22 cellular contexts compared by ENCODE assay signal in the genomic region with DNA sequence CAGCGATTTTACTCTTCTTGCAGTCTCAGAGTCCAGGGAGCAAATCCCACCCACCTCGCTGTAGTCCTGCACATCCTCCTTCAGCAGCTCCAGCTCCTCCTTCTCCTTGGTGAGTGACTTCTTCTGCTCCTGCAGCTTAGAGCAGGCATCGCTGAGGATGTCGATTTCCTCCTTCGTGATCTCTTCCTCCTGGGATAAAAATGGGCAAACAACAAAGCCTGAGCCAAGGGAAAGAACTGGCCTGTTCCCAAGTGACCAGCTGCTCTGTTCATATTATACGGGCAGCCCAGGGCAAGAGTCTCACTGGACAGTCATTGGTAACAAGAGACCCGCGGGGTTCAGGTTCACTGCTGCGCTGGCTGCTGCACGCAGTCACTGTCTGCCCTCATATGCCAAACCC. TPM values are rescaled to one million over a fixed set of nuclear protein-coding genes. Genes with fewer than 3 reads are reported as not detected.
A peak's percentile ranks its signal among the peaks of the same experiment; 100 is the strongest.
DNase-seq lines count a peak whose midpoint lies in the region; ATAC-seq, FAIRE-seq and TF ChIP-seq lines count a peak whose summit lies in the region.
"Had no signal": no experiment of that assay in that cellular context is flagged by ENCODE, and none has a peak within 500 bp of the region (broad histone marks: within the 10 kb centered on the region; RNA-seq: fewer than 3 reads in every experiment).

No MANE protein-coding gene starts in this region.

- no peak for TF ChIP-seq POLR2A in right lobe of liver (IDR thresholded peaks at IDR 0.05)
- TF ChIP-seq POLR2A in HepG2 (IDR thresholded peaks at IDR 0.05; ENCODE audit: insufficient read depth in 1 of 2, low read depth in 2 of 2, low read length in 2 of 2) = no peak

- H3K27ac Mint-ChIP-seq in neural crest cell (ENCODE audit: unreplicated experiment) (peak overlapping the region; percentile 69), mesothelial cell of epicardium (no peak overlapping the region)

- H3K4me1 ChIP-seq in right lobe of liver (peaks cover 0 to 16% (median 0%) of the 10 kb centered on the region in 4 donors), HepG2 (ENCODE audit: insufficient read depth, low read length) (no peaks in the 10 kb centered on the region)
- H3K4me1 ChIP-seq: SJSA1 had no signal

- no peak for DNase-seq in right lobe of liver
- no peak for DNase-seq in HepG2 (ENCODE audit: low spot score)
- DNase-seq in cerebellar nuclear complex (lab: John Stamatoyannopoulos, UW) = peak; percentile 52 to 54
- DNase-seq in neural crest cell (ENCODE audit: low read depth, low spot score) = no peak
- DNase-seq in substantia nigra (lab: John Stamatoyannopoulos, UW) = peak in 1 of 49 donors; percentile 64
- DNase-seq in KBM-7 = no peak
- DNase-seq in mesothelial cell of epicardium (ENCODE audit: low spot score in 2 of 2, unreplicated experiment in 2 of 2) = no peak
- no peak for DNase-seq in HPDE6-E6E7 (ENCODE audit: extremely low spot score)
- DNase-seq: CD8-positive, alpha-beta memory T cell; DMS79; GOT3; MM.1S; NCI-H1105; NCI-H187 treated with DMSO at 0.1 percent for 48 hours; NCI-H510A; NCI-H82; PC-3 had no signal

- no peak for TF ChIP-seq EP300 in HepG2 (IDR thresholded peaks at IDR 0.05; ENCODE audit: low read depth in 2 of 2, low read length in 2 of 2)
- TF ChIP-seq EP300 in HepG2 (CRISPR knock-in tag; IDR thresholded peaks at IDR 0.05; ENCODE audit: borderline replicate concordance) = no peak

- peak; percentile 27 to 58 (median 42) for ATAC-seq in right lobe of liver
- ATAC-seq in HepG2 = no peak
- ATAC-seq: PC-3 had no signal

- no peak for TF ChIP-seq CTCF in right lobe of liver (IDR thresholded peaks at IDR 0.05)
- TF ChIP-seq CTCF in HepG2 (CRISPR knock-in tag; IDR thresholded peaks at IDR 0.05) = no peak
- no peak for TF ChIP-seq CTCF in neural crest cell (conservative IDR thresholded peaks at IDR 0.05)
- no peak for TF ChIP-seq CTCF in mesothelial cell of epicardium (IDR thresholded peaks at IDR 0.05; ENCODE audit: unreplicated experiment)

- no peaks in the 10 kb centered on the region for H4K20me1 ChIP-seq in HepG2 (ENCODE audit: insufficient read depth, low read length)

- 36% methylated on average over 8 of the region's 10 CpGs for WGBS in right lobe of liver (ENCODE audit: insufficient coverage, low coverage, low lambda C conversion rate, missing lambda C conversion rate)
- WGBS in HepG2 (ENCODE audit: low lambda C conversion rate) = 94% methylated on average over 8 of the region's 10 CpGs

- H3K79me2 ChIP-seq in HepG2 (ENCODE audit: insufficient read depth, low read length) = no peaks in the 10 kb centered on the region

- H3K9me3 Mint-ChIP-seq in neural crest cell (no peaks in the 10 kb centered on the region), mesothelial cell of epicardium (no peaks in the 10 kb centered on the region)
- H3K9me3 Mint-ChIP-seq: CD8-positive, alpha-beta memory T cell had no signal

- FAIRE-seq in HepG2 (lab: Jason Lieb, UNC) = no peak
- FAIRE-seq: A204.1, D721Med, GM18507 had no signal

- CTCF ChIA-PET in HepG2 (lab: Yijun Ruan, JAX; ENCODE audit: low intra/inter-chr PET ratio, low total read pairs) = no interaction called here

- no peak overlapping the region for H3K9ac ChIP-seq in HepG2 (ENCODE audit: insufficient read depth, low read depth, low read length)
- H3K9ac ChIP-seq: BLaER1 had no signal

- H3K4me2 ChIP-seq in HepG2 (ENCODE audit: low read depth, low read length) = no peak overlapping the region
- H3K4me2 ChIP-seq: BLaER1 had no signal

- BruUV-seq in HepG2 (replicated peaks; lab: Mats Ljungman, UMichigan) = no TSS peak

- H3K36me3 ChIP-seq in right lobe of liver = peaks cover 0 to 64% (median 27%) of the 10 kb centered on the region in 4 donors
- peaks cover 29 to 67% of the 10 kb centered on the region in 2 experiments for H3K36me3 ChIP-seq in HepG2 (replicated peaks in 1 of 2; ENCODE audit: control insufficient read depth in 1 of 2, insufficient read depth in 2 of 2, low read length in 2 of 2)

- POLR2A ChIA-PET in HepG2 (lab: Yijun Ruan, JAX) = no interaction called here

- peaks cover 4% of the 10 kb centered on the region for H3K36me3 Mint-ChIP-seq in neural crest cell (ENCODE audit: low read depth)
- peaks cover 27% of the 10 kb centered on the region for H3K36me3 Mint-ChIP-seq in mesothelial cell of epicardium

- no peaks in the 10 kb centered on the region for H3K27me3 Mint-ChIP-seq in neural crest cell (ENCODE audit: low read depth)
- no peaks in the 10 kb centered on the region for H3K27me3 Mint-ChIP-seq in mesothelial cell of epicardium (ENCODE audit: low read depth)
- H3K27me3 Mint-ChIP-seq: CD8-positive, alpha-beta memory T cell had no signal

- H3K27me3 ChIP-seq in right lobe of liver (no peaks in the 10 kb centered on the region), HepG2 (ENCODE audit: control insufficient read depth in 1 of 2, insufficient read depth in 2 of 2, low read length in 2 of 2) (no peaks in the 10 kb centered on the region)
- H3K27me3 ChIP-seq: BLaER1, SJSA1 had no signal

- in situ Hi-C loops in HepG2 (cut with HindIII; ENCODE audit: extremely low pct_ligation_motif_present, low pct_unique_long_range_greater_than_20kb) = no loop called here
- in situ Hi-C loops in KBM-7 (cut with MboI; ENCODE audit: low pct_unique_long_range_greater_than_20kb, low sequenced_read_pairs) = loop anchor here (10.0 kb wide), 1 partner anchor 74 kb away; no protein-coding TSS in a partner anchor

- H3K4me3 ChIP-seq in right lobe of liver = no peak overlapping the region
- no peak overlapping the region for H3K4me3 ChIP-seq in HepG2 (replicated peaks in 1 of 3; ENCODE audit: insufficient read depth in 1 of 3, low read depth in 2 of 3, low read length in 3 of 3)
- H3K4me3 ChIP-seq: BLaER1, SJSA1 had no signal

- H3K4me3 Mint-ChIP-seq in neural crest cell = no peak overlapping the region
- no peak overlapping the region for H3K4me3 Mint-ChIP-seq in mesothelial cell of epicardium
- H3K4me3 Mint-ChIP-seq: CD8-positive, alpha-beta memory T cell had no signal

- H3K4me1 Mint-ChIP-seq in neural crest cell = no peaks in the 10 kb centered on the region
- no peaks in the 10 kb centered on the region for H3K4me1 Mint-ChIP-seq in mesothelial cell of epicardium
- H3K4me1 Mint-ChIP-seq: CD8-positive, alpha-beta memory T cell had no signal

- intact Hi-C loops in right lobe of liver (cut with DNase I) (no loop called here), HepG2 (cut with micrococcal nuclease; ENCODE audit: unreplicated experiment) (no loop called here)

- no peak overlapping the region for H3K27ac ChIP-seq in right lobe of liver
- H3K27ac ChIP-seq in HepG2 (ENCODE audit: extremely low read length, insufficient read depth, low read length) = no peak overlapping the region
- H3K27ac ChIP-seq in substantia nigra (ENCODE audit: low read depth, low read length, poor library complexity, severe bottlenecking) = peak overlapping the region; percentile 30
- H3K27ac ChIP-seq: BLaER1, SJSA1 had no signal

- no peak overlapping the region for H2AFZ ChIP-seq in HepG2 (ENCODE audit: low read length)

- H3K9me3 ChIP-seq in right lobe of liver (no peaks in the 10 kb centered on the region), HepG2 (ENCODE audit: low read length) (no peaks in the 10 kb centered on the region)
- H3K9me3 ChIP-seq: BLaER1, SJSA1 had no signal

- no peak for TF ChIP-seq RAD21 in HepG2 (CRISPR knock-in tag; IDR thresholded peaks at IDR 0.05)

RNA-seq across cellular contexts. Expression of a gene that starts 26.2 kb away (rescaled TPM):
- total RNA-seq in right lobe of liver (10 to 100 TPM; 14.3 to 30.0 (median 25.7) TPM), HepG2 (2016; rRNA removed; fragmentation: Illumina TruSeq; extraction: Trizol) (40.2 and 103 TPM in 2 replicates), neural crest cell (42.5 and 48.1 TPM in 2 replicates), mesothelial cell of epicardium (30.9 to 37.6 TPM (median 32.9 TPM) in 3 replicates)
- total RNA-seq in HepG2 (2016; cell fraction: cytosol; rRNA removed; fragmentation: Illumina TruSeq; extraction: Trizol; ENCODE audit: low read depth) = 18.3 and 22.4 TPM in 2 replicates
- total RNA-seq in HepG2 (2016; cell fraction: insoluble cytoplasmic fraction; rRNA removed; fragmentation: Illumina TruSeq; extraction: Trizol) = 38.7 and 106 TPM in 2 replicates
- total RNA-seq in HepG2 (2016; cell fraction: membrane; rRNA removed; fragmentation: Illumina TruSeq; extraction: Trizol) = 39.4 and 45.4 TPM in 2 replicates
- 114 and 144 TPM in 2 replicates for total RNA-seq in HepG2 (2016; cell fraction: nucleus; rRNA removed; fragmentation: Illumina TruSeq; extraction: Trizol)
- 109 and 159 TPM in 2 replicates for polyA plus RNA-seq in HepG2 (2011; rRNA removed)
- polyA plus RNA-seq in HepG2 (2011; cell fraction: cytosol; rRNA removed) = 87.8 and 132 TPM in 2 replicates
- 914 and 1,354 TPM in 2 replicates for polyA plus RNA-seq in HepG2 (2011; cell fraction: nucleus; rRNA removed)
- polyA plus RNA-seq in HepG2 (2012) = 127 and 140 TPM in 2 replicates
- 6.7 and 7.6 TPM in 2 replicates for polyA plus RNA-seq in HepG2 (2016; cell fraction: cytosol; fragmentation: Illumina TruSeq; extraction: Trizol; ENCODE audit: low read depth)
- polyA plus RNA-seq in HepG2 (2016; cell fraction: insoluble cytoplasmic fraction; fragmentation: Illumina TruSeq; extraction: Trizol; ENCODE audit: low read depth) = 36.5 and 42.1 TPM in 2 replicates
- polyA plus RNA-seq in HepG2 (2016; cell fraction: membrane; fragmentation: Illumina TruSeq; extraction: Trizol; ENCODE audit: low read depth) = 24.3 and 24.6 TPM in 2 replicates
- polyA plus RNA-seq in HepG2 (2016; cell fraction: nucleus; fragmentation: Illumina TruSeq; extraction: Trizol; ENCODE audit: insufficient read depth, low read depth) = 393 and 407 TPM in 2 replicates
- polyA minus RNA-seq in HepG2 (2011; rRNA and poly(A)+ RNA removed; ENCODE audit: low replicate concordance) = 7.3 and 222 TPM in 2 replicates
- 97.8 and 100 TPM in 2 replicates for polyA minus RNA-seq in HepG2 (2011; cell fraction: cytosol; rRNA and poly(A)+ RNA removed)
- polyA minus RNA-seq in HepG2 (2011; cell fraction: nucleus; rRNA and poly(A)+ RNA removed) = 130 and 153 TPM in 2 replicates
- polyA plus RNA-seq: CD8-positive, alpha-beta memory T cell had no signal

RNA-seq across cellular contexts. Expression of a gene that starts 36.7 kb away (rescaled TPM):
- total RNA-seq in right lobe of liver (10 to 100 TPM; 18.1 to 31.0 (median 25.6) TPM), HepG2 (2016; rRNA removed; fragmentation: Illumina TruSeq; extraction: Trizol) (29.4 and 41.6 TPM in 2 replicates), neural crest cell (59.5 and 60.6 TPM in 2 replicates), mesothelial cell of epicardium (48.6 to 50.9 TPM (median 48.7 TPM) in 3 replicates)
- total RNA-seq in HepG2 (2016; cell fraction: cytosol; rRNA removed; fragmentation: Illumina TruSeq; extraction: Trizol; ENCODE audit: low read depth) = 5.3 and 7.1 TPM in 2 replicates
- total RNA-seq in HepG2 (2016; cell fraction: insoluble cytoplasmic fraction; rRNA removed; fragmentation: Illumina TruSeq; extraction: Trizol) = 25.4 and 43.2 TPM in 2 replicates
- total RNA-seq in HepG2 (2016; cell fraction: membrane; rRNA removed; fragmentation: Illumina TruSeq; extraction: Trizol) = 10.6 and 10.8 TPM in 2 replicates
- 39.8 and 46.4 TPM in 2 replicates for total RNA-seq in HepG2 (2016; cell fraction: nucleus; rRNA removed; fragmentation: Illumina TruSeq; extraction: Trizol)
- 9.7 and 14.7 TPM in 2 replicates for polyA plus RNA-seq in HepG2 (2011; rRNA removed)
- 6.3 and 8.5 TPM in 2 replicates for polyA plus RNA-seq in HepG2 (2011; cell fraction: cytosol; rRNA removed)
- polyA plus RNA-seq in HepG2 (2011; cell fraction: nucleus; rRNA removed) = 56.2 and 61.1 TPM in 2 replicates
- polyA plus RNA-seq in HepG2 (2012) = 12.6 and 16.7 TPM in 2 replicates
- 1.6 and 2.1 TPM in 2 replicates for polyA plus RNA-seq in HepG2 (2016; cell fraction: cytosol; fragmentation: Illumina TruSeq; extraction: Trizol; ENCODE audit: low read depth)
- polyA plus RNA-seq in HepG2 (2016; cell fraction: insoluble cytoplasmic fraction; fragmentation: Illumina TruSeq; extraction: Trizol; ENCODE audit: low read depth) = 14.8 and 19.6 TPM in 2 replicates
- 3.7 and 4.3 TPM in 2 replicates for polyA plus RNA-seq in HepG2 (2016; cell fraction: membrane; fragmentation: Illumina TruSeq; extraction: Trizol; ENCODE audit: low read depth)
- 74.4 and 84.9 TPM in 2 replicates for polyA plus RNA-seq in HepG2 (2016; cell fraction: nucleus; fragmentation: Illumina TruSeq; extraction: Trizol; ENCODE audit: insufficient read depth, low read depth)
- 41.3 and 51.6 TPM in 2 replicates for polyA minus RNA-seq in HepG2 (2011; rRNA and poly(A)+ RNA removed; ENCODE audit: low replicate concordance)
- 26.3 and 30.1 TPM in 2 replicates for polyA minus RNA-seq in HepG2 (2011; cell fraction: cytosol; rRNA and poly(A)+ RNA removed)
- 21.1 and 31.3 TPM in 2 replicates for polyA minus RNA-seq in HepG2 (2011; cell fraction: nucleus; rRNA and poly(A)+ RNA removed)

RNA-seq across cellular contexts. Expression of a gene that starts 51.9 kb away (rescaled TPM):
- total RNA-seq in right lobe of liver (10 to 100 TPM; 11.4 to 19.4 (median 14.0) TPM), HepG2 (2016; rRNA removed; fragmentation: Illumina TruSeq; extraction: Trizol) (62.0 and 65.9 TPM in 2 replicates), neural crest cell (269 and 274 TPM in 2 replicates), mesothelial cell of epicardium (109 to 119 TPM (median 115 TPM) in 3 replicates)
- total RNA-seq in HepG2 (2016; cell fraction: cytosol; rRNA removed; fragmentation: Illumina TruSeq; extraction: Trizol; ENCODE audit: low read depth) = 184 and 195 TPM in 2 replicates
- 53.2 and 63.6 TPM in 2 replicates for total RNA-seq in HepG2 (2016; cell fraction: insoluble cytoplasmic fraction; rRNA removed; fragmentation: Illumina TruSeq; extraction: Trizol)
- total RNA-seq in HepG2 (2016; cell fraction: membrane; rRNA removed; fragmentation: Illumina TruSeq; extraction: Trizol) = 147 and 176 TPM in 2 replicates
- 58.7 and 66.8 TPM in 2 replicates for total RNA-seq in HepG2 (2016; cell fraction: nucleus; rRNA removed; fragmentation: Illumina TruSeq; extraction: Trizol)
- 19.4 and 22.0 TPM in 2 replicates for polyA plus RNA-seq in HepG2 (2011; rRNA removed)
- polyA plus RNA-seq in HepG2 (2011; cell fraction: cytosol; rRNA removed) = 11.1 and 12.8 TPM in 2 replicates
- 56.9 and 75.7 TPM in 2 replicates for polyA plus RNA-seq in HepG2 (2011; cell fraction: nucleus; rRNA removed)
- polyA plus RNA-seq in HepG2 (2012) = 26.3 and 32.9 TPM in 2 replicates
- 11.4 and 12.5 TPM in 2 replicates for polyA plus RNA-seq in HepG2 (2016; cell fraction: cytosol; fragmentation: Illumina TruSeq; extraction: Trizol; ENCODE audit: low read depth)
- 37.5 and 47.3 TPM in 2 replicates for polyA plus RNA-seq in HepG2 (2016; cell fraction: insoluble cytoplasmic fraction; fragmentation: Illumina TruSeq; extraction: Trizol; ENCODE audit: low read depth)
- 30.1 and 30.2 TPM in 2 replicates for polyA plus RNA-seq in HepG2 (2016; cell fraction: membrane; fragmentation: Illumina TruSeq; extraction: Trizol; ENCODE audit: low read depth)
- 107 and 112 TPM in 2 replicates for polyA plus RNA-seq in HepG2 (2016; cell fraction: nucleus; fragmentation: Illumina TruSeq; extraction: Trizol; ENCODE audit: insufficient read depth, low read depth)
- polyA minus RNA-seq in HepG2 (2011; rRNA and poly(A)+ RNA removed; ENCODE audit: low replicate concordance) = 72.2 and 123 TPM in 2 replicates
- 27.9 and 31.4 TPM in 2 replicates for polyA minus RNA-seq in HepG2 (2011; cell fraction: cytosol; rRNA and poly(A)+ RNA removed)
- 66.3 and 67.3 TPM in 2 replicates for polyA minus RNA-seq in HepG2 (2011; cell fraction: nucleus; rRNA and poly(A)+ RNA removed)

Comparison
In these comparisons a context has a peak if more than half of its experiments do, and no peak if none do; other contexts are left out.
1. DNase-seq: peak in cerebellar nuclear complex (2 of 2); none in right lobe of liver (0 of 3), HepG2 (single experiment), neural crest cell (single experiment), KBM-7 (single experiment), mesothelial cell of epicardium (0 of 2) and HPDE6-E6E7 (single experiment).